In the genomic region with DNA sequence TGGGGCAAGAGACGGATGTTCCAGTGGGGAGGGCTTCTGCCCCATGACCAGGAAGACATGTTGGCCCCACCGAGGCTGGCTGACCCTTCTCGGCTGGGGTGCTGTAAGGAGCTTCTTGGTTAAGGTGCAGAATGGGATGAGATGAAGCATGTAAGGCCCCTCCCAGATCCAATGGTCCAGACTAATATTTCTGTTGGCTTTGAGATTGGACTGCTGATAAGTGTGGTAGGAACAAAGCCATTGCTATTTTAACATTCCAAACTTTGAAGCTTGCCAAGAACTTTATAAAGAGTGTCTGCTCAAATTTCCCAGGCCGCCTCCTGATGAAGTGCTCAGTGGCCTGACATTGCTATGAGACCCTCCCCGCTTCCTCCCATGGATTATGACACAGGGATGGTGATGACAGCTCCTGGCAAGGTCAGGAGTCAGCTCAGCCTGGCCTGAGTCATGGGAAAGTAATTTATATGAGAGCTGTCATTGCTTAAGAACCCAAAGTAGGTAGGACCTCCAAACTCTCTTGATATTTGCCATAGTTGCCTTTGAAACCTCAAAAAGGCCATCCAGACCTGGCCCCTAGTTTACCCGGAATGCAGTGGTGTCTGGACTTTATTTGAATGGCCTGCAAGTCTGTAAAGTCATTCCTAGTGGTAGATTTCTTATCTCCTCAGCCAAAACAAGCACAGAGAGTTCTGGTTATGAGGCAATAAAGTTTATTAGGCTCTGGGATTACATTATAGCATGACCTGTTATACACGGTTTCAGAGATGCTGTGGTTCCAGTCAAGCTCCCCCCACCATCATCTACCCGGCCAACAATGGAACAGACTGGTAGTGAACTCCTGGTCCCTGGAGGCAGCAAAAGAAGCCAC, we compare ENCODE assay signal across 10 cellular contexts. TPM values are rescaled to one million over a fixed set of nuclear protein-coding genes. Genes with fewer than 3 reads are reported as not detected.
DNase-seq lines count a peak whose midpoint lies in the region; ATAC-seq and TF ChIP-seq lines count a peak whose summit lies in the region.
"Had no signal": no experiment of that assay in that cellular context is flagged by ENCODE, and none has a peak within 500 bp of the region (broad histone marks: within the 10 kb centered on the region; RNA-seq: fewer than 3 reads in every experiment).

No MANE protein-coding gene starts in this region.

- H3K9me3 Mint-ChIP-seq in activated T-cell treated with anti-CD3 and anti-CD28 coated beads, Interleukin-2, amount 50 U/mL, for 4 hours, result no peaks in the 10 kb centered on the region

- H3K4me3 ChIP-seq in NB4 (ENCODE audit: low read depth, low read length), result no peak overlapping the region
- H3K4me3 ChIP-seq in mucosa of rectum (ENCODE audit: low read length in 2 of 2), result no peak overlapping the region

- no peak overlapping the region for H3K4me3 Mint-ChIP-seq in activated T-cell treated with anti-CD3 and anti-CD28 coated beads, Interleukin-2, amount 50 U/mL, for 4 hours

- TF ChIP-seq CTCF in NB4 (IDR thresholded peaks at IDR 0.05; ENCODE audit: low read depth, low read length), result no peak

- no peaks in the 10 kb centered on the region for H3K9me3 ChIP-seq in mucosa of rectum (ENCODE audit: control insufficient read depth in 2 of 2, low read length in 2 of 2)

- peaks cover 2 to 9% of the 10 kb centered on the region in 2 donors for H3K27me3 ChIP-seq in mucosa of rectum (ENCODE audit: control insufficient read depth in 2 of 2, insufficient read depth in 2 of 2, low read length in 2 of 2)

- ATAC-seq in activated T-cell treated with anti-CD3 and anti-CD28 coated beads, Interleukin-2, amount 50 U/mL, for 4 hours, result no peak
- ATAC-seq in HG03521 (IDR thresholded peaks at IDR 0.05; ENCODE audit: unreplicated experiment), result no peak

- no peak overlapping the region for H3K9ac ChIP-seq in mucosa of rectum (ENCODE audit: low read depth in 1 of 2, low read length in 2 of 2)

- DNase-seq in AG08395 (ENCODE audit: low spot score) (peak; percentile 91), NB4 (ENCODE audit: low read depth) (peak; percentile 47), epithelial cell of prostate (ENCODE audit: low read depth, low spot score) (peak; percentile 40), NCI-H69 (lab: John Stamatoyannopoulos, UW) (no peak), NCI-H345 (lab: John Stamatoyannopoulos, UW) (no peak)
- DNase-seq in activated T-cell treated with anti-CD3 and anti-CD28 coated beads, Interleukin-2, amount 50 U/mL, for 4 hours, result no peak
- DNase-seq: activated CD4-positive, alpha-beta T cell treated with anti-CD3 and anti-CD28 coated beads, Interleukin-2, amount 50 U/mL, for 4 hours; DMS53 had no signal

- no peaks in the 10 kb centered on the region for H3K36me3 Mint-ChIP-seq in activated T-cell treated with anti-CD3 and anti-CD28 coated beads, Interleukin-2, amount 50 U/mL, for 4 hours (ENCODE audit: insufficient read depth)

- peaks cover 18% of the 10 kb centered on the region in 2 donors for H3K4me1 ChIP-seq in mucosa of rectum (ENCODE audit: control insufficient read depth in 2 of 2, insufficient read depth in 2 of 2, low read length in 2 of 2)

- H3K27me3 Mint-ChIP-seq in activated T-cell treated with anti-CD3 and anti-CD28 coated beads, Interleukin-2, amount 50 U/mL, for 4 hours (ENCODE audit: low read depth), result no peaks in the 10 kb centered on the region

- H3K4me1 Mint-ChIP-seq in activated T-cell treated with anti-CD3 and anti-CD28 coated beads, Interleukin-2, amount 50 U/mL, for 4 hours (ENCODE audit: low read depth), result no peaks in the 10 kb centered on the region

- no peak for TF ChIP-seq POLR2A in NB4 (IDR thresholded peaks at IDR 0.05; ENCODE audit: extremely low read depth, insufficient read length)

- H3K36me3 ChIP-seq in mucosa of rectum (ENCODE audit: control insufficient read depth in 2 of 2, insufficient read depth in 2 of 2, low read length in 2 of 2), result no peaks in the 10 kb centered on the region

- H3K27ac ChIP-seq in epithelial cell of prostate (peak overlapping the region; percentile 49), mucosa of rectum (ENCODE audit: low read depth in 2 of 2, low read length in 2 of 2) (peak overlapping the region; percentile 45 to 49)

RNA-seq across cellular contexts. Expression of gene TGM2, which starts 55.2 kb away (rescaled TPM):
- under 1 TPM; 0.52 to 0.71 (median 0.63) TPM for total RNA-seq in activated T-cell treated with anti-CD3 and anti-CD28 coated beads, Interleukin-2, amount 50 U/mL, for 4 hours

Comparison
In these comparisons a context has a peak if more than half of its experiments do, and no peak if none do; other contexts are left out.
1. DNase-seq: peak in AG08395 (single experiment), NB4 (single experiment) and epithelial cell of prostate (single experiment); none in activated T-cell treated with anti-CD3 and anti-CD28 coated beads, Interleukin-2, amount 50 U/mL, for 4 hours (single experiment), NCI-H69 (single experiment) and NCI-H345 (single experiment).